ENCODE assay signal across 23 cellular contexts in the genomic region with DNA sequence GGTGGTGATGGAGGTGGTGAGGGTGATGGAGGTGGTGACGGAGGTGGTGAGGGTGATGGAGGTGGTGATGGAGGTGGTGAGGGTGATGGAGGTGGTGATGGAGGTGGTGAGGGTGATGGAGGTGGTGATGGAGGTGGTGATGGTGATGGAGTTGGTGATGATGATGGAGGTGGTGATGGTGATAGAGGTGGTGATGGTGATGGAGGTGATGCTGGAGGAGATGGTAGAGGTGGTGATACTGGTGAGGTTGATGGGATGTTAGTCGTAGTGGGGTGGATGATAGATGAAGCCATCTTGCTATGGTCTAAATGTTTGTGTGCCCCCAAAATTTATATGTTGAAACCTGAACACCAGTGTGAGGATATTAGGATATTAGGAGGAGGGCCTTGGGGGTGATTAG.
"Had no signal": no experiment of that assay in that cellular context is flagged by ENCODE, and none has a peak within 500 bp of the region (broad histone marks: within the 10 kb centered on the region; RNA-seq: fewer than 3 reads in every experiment).

No MANE protein-coding gene starts in this region.

- H3K4me1 Mint-ChIP-seq: activated B cell treated with CpG ODN at 0.5 μM for 24 hours; activated CD4-positive, alpha-beta T cell treated with anti-CD3 and anti-CD28 coated beads, Interleukin-2, amount 10 ng/mL, durations not matched to agents 7 days and 5 days; T-cell had no signal

- ATAC-seq: activated T-cell treated with anti-CD3 and anti-CD28 coated beads, Interleukin-2, amount 50 U/mL, for 4 hours; Panc1; Right ventricle myocardium inferior; T-cell had no signal

- DNase-seq: activated B cell treated with CpG ODN at 0.5 μM for 24 hours; activated CD4-positive, alpha-beta memory T cell treated with anti-CD3 and anti-CD28 coated beads for 36 hours; activated CD4-positive, alpha-beta T cell treated with anti-CD3 and anti-CD28 coated beads, Interleukin-2, amount 10 ng/mL, durations not matched to agents 7 days and 5 days; activated CD8-positive, alpha-beta memory T cell treated with anti-CD3 and anti-CD28 coated beads for 24 hours; activated gamma-delta T cell; activated naive CD4-positive, alpha-beta T cell treated with anti-CD3 and anti-CD28 coated beads for 36 hours; activated T-cell treated with anti-CD3 and anti-CD28 coated beads, Interleukin-2, amount 50 U/mL, for 4 hours; Karpas-422; MM.1S; NCI-H1105; NCI-H1436; NCI-H187; NCI-H2081; NCI-H446; NCI-H524; RPMI8226; T-cell; T-helper 2 cell; T1000 had no signal

- H3K27ac ChIP-seq: SK-N-MC had no signal

- H3K4me3 ChIP-seq: SK-N-MC had no signal

- H3K27ac Mint-ChIP-seq: activated B cell treated with CpG ODN at 0.5 μM for 24 hours; activated CD4-positive, alpha-beta memory T cell treated with anti-CD3 and anti-CD28 coated beads for 36 hours; activated CD4-positive, alpha-beta T cell treated with anti-CD3 and anti-CD28 coated beads, Interleukin-2, amount 10 ng/mL, durations not matched to agents 7 days and 5 days; activated naive CD4-positive, alpha-beta T cell treated with anti-CD3 and anti-CD28 coated beads for 36 hours had no signal

- H3K36me3 Mint-ChIP-seq: activated CD4-positive, alpha-beta memory T cell treated with anti-CD3 and anti-CD28 coated beads for 36 hours; activated naive CD8-positive, alpha-beta T cell; T-cell had no signal

- H3K4me3 Mint-ChIP-seq: activated B cell treated with CpG ODN at 0.5 μM for 24 hours; activated CD4-positive, alpha-beta memory T cell treated with anti-CD3 and anti-CD28 coated beads for 36 hours; activated CD4-positive, alpha-beta T cell treated with anti-CD3 and anti-CD28 coated beads, Interleukin-2, amount 10 ng/mL, durations not matched to agents 7 days and 5 days; activated naive CD4-positive, alpha-beta T cell treated with anti-CD3 and anti-CD28 coated beads for 36 hours; activated naive CD8-positive, alpha-beta T cell; activated T-cell treated with anti-CD3 and anti-CD28 coated beads, Interleukin-2, amount 50 U/mL, for 4 hours; T-cell had no signal

- H3K9me3 Mint-ChIP-seq: activated T-cell treated with anti-CD3 and anti-CD28 coated beads, Interleukin-2, amount 50 U/mL, for 4 hours; T-cell had no signal
